8 cellular contexts compared by ENCODE assay signal in the genomic region with DNA sequence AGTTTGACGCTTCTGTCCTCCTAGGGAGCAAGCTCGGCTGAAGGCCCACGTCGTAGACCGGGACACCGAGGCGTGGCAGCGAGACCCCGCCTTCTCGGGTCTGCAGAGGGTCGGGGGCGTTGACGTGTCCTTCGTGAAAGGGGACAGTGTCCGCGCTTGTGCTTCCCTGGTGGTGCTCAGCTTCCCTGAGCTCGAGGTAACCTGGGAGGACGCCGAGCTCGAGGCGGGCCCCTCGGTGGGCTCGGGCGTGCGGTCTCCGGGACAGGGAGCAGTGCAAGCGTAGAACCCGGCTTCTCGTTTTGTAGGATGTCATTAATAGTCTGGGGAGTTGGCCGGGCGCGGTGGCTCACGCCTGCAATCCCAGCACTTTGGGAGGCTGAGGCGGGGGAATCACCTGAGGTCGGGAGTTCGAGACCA. TPM values are rescaled to one million over a fixed set of nuclear protein-coding genes. Genes with fewer than 3 reads are reported as not detected.
A peak's percentile ranks its signal among the peaks of the same experiment; 100 is the strongest.
DNase-seq lines count a peak whose midpoint lies in the region; ATAC-seq and TF ChIP-seq lines count a peak whose summit lies in the region.

No MANE protein-coding gene starts in this region.

- peaks cover 3 to 14% (median 12%) of the 10 kb centered on the region in 3 donors for H3K27me3 Mint-ChIP-seq in naive B cell

- H3K9ac ChIP-seq in BLaER1 treated with 17β-estradiol and CSF1 and Interleukin-3, amounts not matched to agents 10 nM and 100 nM, result peak overlapping the region; percentile 73 to 92 (median 80)

- no peak for ATAC-seq in naive B cell (ENCODE audit: low read depth in 2 of 2)
- ATAC-seq in HG02938 (IDR thresholded peaks at IDR 0.05; ENCODE audit: unreplicated experiment), result no peak
- ATAC-seq in HG02610 (IDR thresholded peaks at IDR 0.05; ENCODE audit: unreplicated experiment), result no peak

- peaks cover 13 to 28% (median 18%) of the 10 kb centered on the region in 10 experiments for H3K4me1 ChIP-seq in BLaER1 treated with 17β-estradiol and CSF1 and Interleukin-3, amounts not matched to agents 10 nM and 100 nM

- peak overlapping the region; percentile 92 to 96 (median 96) for H3K27ac Mint-ChIP-seq in naive B cell

- H3K27ac ChIP-seq in BLaER1 treated with 17β-estradiol and CSF1 and Interleukin-3, amounts not matched to agents 10 nM and 100 nM, result peak overlapping the region in 10 of 11 experiments; percentile 57 to 93 (median 77); a peak in 17 of 22 replicates
- H3K27ac ChIP-seq in HL-60 (replicated peaks), result peak overlapping the region; percentile 91

- TF ChIP-seq CTCF in HL-60 (IDR thresholded peaks at IDR 0.05; ENCODE audit: insufficient read depth, low read length), result no peak
- TF ChIP-seq CTCF in choroid plexus epithelial cell (conservative IDR thresholded peaks at IDR 0.05; ENCODE audit: low read depth, low read length), result no peak

- H4K20me1 ChIP-seq in BLaER1 treated with 17β-estradiol and CSF1 and Interleukin-3, amounts not matched to agents 10 nM and 100 nM, result peaks cover 0 to 33% (median 0%) of the 10 kb centered on the region in 11 experiments; a peak in 11 of 22 replicates

- H3K27me3 ChIP-seq in BLaER1 treated with 17β-estradiol and CSF1 and Interleukin-3, amounts not matched to agents 10 nM and 100 nM, result peaks cover 16 to 46% (median 40%) of the 10 kb centered on the region in 11 experiments
- H3K27me3 ChIP-seq in HL-60 (ENCODE audit: insufficient read depth, poor library complexity, severe bottlenecking), result peaks cover 12% of the 10 kb centered on the region

- H3K9me3 ChIP-seq in BLaER1 treated with 17β-estradiol and CSF1 and Interleukin-3, amounts not matched to agents 10 nM and 100 nM (replicated peaks in 1 of 11), result no peaks in the 10 kb centered on the region

- H3K4me1 Mint-ChIP-seq in naive B cell, result peaks cover 19 to 38% (median 30%) of the 10 kb centered on the region in 3 donors

- peak overlapping the region; percentile 87 to 94 (median 92) for H3K4me3 Mint-ChIP-seq in naive B cell

- no peaks in the 10 kb centered on the region for H3K9me3 Mint-ChIP-seq in naive B cell

- H3K36me3 ChIP-seq in BLaER1 treated with 17β-estradiol and CSF1 and Interleukin-3, amounts not matched to agents 10 nM and 100 nM, result peaks cover 0 to 30% (median 12%) of the 10 kb centered on the region in 11 experiments; a peak in 14 of 22 replicates

- H3K36me3 Mint-ChIP-seq in naive B cell, result peaks cover 0 to 10% of the 10 kb centered on the region in 2 donors

- DNase-seq in HL-60 (ENCODE audit: low read depth in 1 of 2, low spot score in 1 of 2), result no peak
- DNase-seq in choroid plexus epithelial cell (ENCODE audit: low read depth), result peak; percentile 15
- no peak for DNase-seq in naive B cell
- DNase-seq in NCI-H128 (lab: John Stamatoyannopoulos, UW; ENCODE audit: unreplicated experiment), result no peak
- DNase-seq in NCI-H2081 treated with DMSO at 0.1 percent for 48 hours (lab: John Stamatoyannopoulos, UW), result no peak

- H3K4me2 ChIP-seq in BLaER1 treated with 17β-estradiol and CSF1 and Interleukin-3, amounts not matched to agents 10 nM and 100 nM, result peak overlapping the region; percentile 91 to 100 (median 99)

- H3K4me3 ChIP-seq in BLaER1 treated with 17β-estradiol and CSF1 and Interleukin-3, amounts not matched to agents 10 nM and 100 nM, result peak overlapping the region; percentile 72 to 94 (median 82)
- H3K4me3 ChIP-seq in HL-60 (replicated peaks; ENCODE audit: insufficient read depth, low read length) (peak overlapping the region; percentile 94), choroid plexus epithelial cell (ENCODE audit: low read depth, low read length) (peak overlapping the region; percentile 99)

RNA-seq across cellular contexts. Expression of gene ENDOV, which starts 0.7 kb away (rescaled TPM):
- 10 to 100 TPM; 16.4 to 35.2 (median 20.7) TPM for polyA plus RNA-seq in naive B cell (ENCODE audit: low read depth in 6 of 6)
